ENCODE assay signal across 8 cellular contexts in the genomic region with DNA sequence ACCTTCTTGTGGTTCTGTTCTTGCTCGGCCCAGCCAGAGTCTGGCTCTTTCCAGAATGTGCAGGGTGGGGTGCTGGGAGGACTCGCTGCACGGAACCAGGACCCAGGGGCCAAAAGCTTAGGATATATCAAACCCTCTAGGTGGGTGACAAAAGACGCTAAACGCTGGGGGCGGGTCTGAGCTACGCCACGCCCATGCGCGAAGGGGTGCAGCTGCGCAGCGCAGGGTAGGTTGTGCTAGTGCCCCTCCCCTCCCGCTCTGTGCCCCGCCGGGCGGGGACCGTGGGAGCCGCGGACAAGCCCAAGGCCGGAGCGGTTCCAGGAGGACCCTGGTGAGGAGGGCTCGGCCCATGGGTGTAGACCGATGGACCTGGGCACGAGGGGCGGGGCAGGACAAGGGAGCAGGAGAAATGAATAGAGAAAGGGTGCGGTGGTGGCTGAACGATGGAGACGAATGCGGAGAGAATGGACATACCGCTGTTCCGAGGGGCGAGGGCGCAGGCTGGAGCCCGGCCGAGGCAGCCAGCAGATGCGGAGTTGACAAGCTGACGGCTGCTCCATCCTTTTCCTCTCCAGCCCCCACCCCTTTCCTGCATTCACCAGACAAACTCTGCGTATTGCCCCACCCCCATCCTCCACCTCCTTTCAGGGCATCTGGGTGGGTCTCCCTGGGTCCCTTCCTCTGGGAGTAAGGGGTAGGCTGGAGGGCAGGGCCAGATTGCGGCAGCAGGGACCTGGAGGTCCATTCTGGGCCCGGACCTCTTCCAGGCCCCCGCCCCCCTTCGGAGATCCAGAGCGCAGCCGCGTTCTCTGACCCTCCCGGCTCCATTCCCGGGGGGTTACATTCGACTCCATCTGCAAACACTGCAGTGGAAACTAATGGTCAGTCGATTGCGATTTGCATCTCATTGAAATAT. TPM values are rescaled to one million over a fixed set of nuclear protein-coding genes. Genes with fewer than 3 reads are reported as not detected.
A peak's percentile ranks its signal among the peaks of the same experiment; 100 is the strongest.
DNase-seq lines count a peak whose midpoint lies in the region; FAIRE-seq and TF ChIP-seq lines count a peak whose summit lies in the region.

A gene with protein sequence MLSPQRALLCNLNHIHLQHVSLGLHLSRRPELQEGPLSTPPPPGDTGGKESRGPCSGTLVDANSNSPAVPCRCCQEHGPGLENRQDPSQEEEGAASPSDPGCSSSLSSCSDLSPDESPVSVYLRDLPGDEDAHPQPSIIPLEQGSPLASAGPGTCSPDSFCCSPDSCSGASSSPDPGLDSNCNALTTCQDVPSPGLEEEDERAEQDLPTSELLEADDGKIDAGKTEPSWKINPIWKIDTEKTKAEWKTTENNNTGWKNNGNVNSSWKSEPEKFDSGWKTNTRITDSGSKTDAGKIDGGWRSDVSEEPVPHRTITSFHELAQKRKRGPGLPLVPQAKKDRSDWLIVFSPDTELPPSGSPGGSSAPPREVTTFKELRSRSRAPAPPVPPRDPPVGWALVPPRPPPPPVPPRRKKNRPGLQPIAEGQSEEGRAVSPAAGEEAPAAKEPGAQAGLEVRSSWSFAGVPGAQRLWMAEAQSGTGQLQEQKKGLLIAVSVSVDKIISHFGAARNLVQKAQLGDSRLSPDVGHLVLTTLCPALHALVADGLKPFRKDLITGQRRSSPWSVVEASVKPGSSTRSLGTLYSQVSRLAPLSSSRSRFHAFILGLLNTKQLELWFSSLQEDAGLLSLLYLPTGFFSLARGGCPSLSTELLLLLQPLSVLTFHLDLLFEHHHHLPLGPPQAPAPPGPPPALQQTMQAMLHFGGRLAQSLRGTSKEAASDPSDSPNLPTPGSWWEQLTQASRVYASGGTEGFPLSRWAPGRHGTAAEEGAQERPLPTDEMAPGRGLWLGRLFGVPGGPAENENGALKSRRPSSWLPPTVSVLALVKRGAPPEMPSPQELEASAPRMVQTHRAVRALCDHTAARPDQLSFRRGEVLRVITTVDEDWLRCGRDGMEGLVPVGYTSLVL (plus strand): TSS at position 234 of the 916 bp plus-strand sequence. CDS start 880 bp downstream, outside the sequence.

- H3K18ac ChIP-seq in H1 (ENCODE audit: extremely low read depth, low read length): peak within 1 kb of the TSS; percentile 72

- 7% methylated on average over 48 of the region's 50 CpGs; no CpG with 5 or more reads in 1 of the 2 experiments for WGBS in H1 (ENCODE audit: extremely low coverage in 1 of 2, insufficient coverage in 1 of 2, insufficient read length in 1 of 2, insufficient replicate concordance in 2 of 2, low coverage in 1 of 2, low lambda C conversion rate in 2 of 2, missing lambda C conversion rate in 1 of 2), 2 experiments

- no peak for TF ChIP-seq RAD21 in H1 (IDR thresholded peaks at IDR 0.05 in 1 of 2, conservative IDR thresholded peaks at IDR 0.05 in 1 of 2; ENCODE audit: low read depth in 2 of 2, low read length in 2 of 2)

- no peak for TF ChIP-seq EP300 in H1 (IDR thresholded peaks at IDR 0.05; ENCODE audit: borderline replicate concordance in 1 of 2, low read depth in 2 of 2, low read length in 2 of 2)

- H2BK120ac ChIP-seq in H1 (replicated peaks; ENCODE audit: low read depth, low read length): no peak within 1 kb of the TSS

- DNase-seq in NCI-H2227 (lab: John Stamatoyannopoulos, UW; ENCODE audit: unreplicated experiment) (peak; percentile 94), H1 (ENCODE audit: low read depth in 1 of 2, low spot score in 2 of 2) (peak; percentile 44 to 95), medulla oblongata (ENCODE audit: extremely low spot score) (peak; percentile 67), SIG-M5 treated with dmso at 0.1 percent for 504 hours (lab: John Stamatoyannopoulos, UW; ENCODE audit: unreplicated experiment) (no peak), glomerular visceral epithelial cell (ENCODE audit: extremely low spot score) (no peak)
- peak; percentile 79 for DNase-seq in activated CD8-positive, alpha-beta memory T cell treated with anti-CD3 and anti-CD28 coated beads, Interleukin-2, amount 50 U/mL, for 4 hours
- peak in 2 of 3 experiments; percentile 63 to 79 for DNase-seq in stimulated activated CD4-positive, alpha-beta T cell treated with anti-CD3 and anti-CD28 coated beads, TNF-alpha, amount 100 ng/mL, for 24 hours (ENCODE audit: low read depth in 3 of 3)

- H2BK12ac ChIP-seq in H1 (ENCODE audit: low read depth, low read length): peak within 1 kb of the TSS; percentile 60; the same call in 1 of the 2 replicates

- no peak within 1 kb of the TSS for H4K91ac ChIP-seq in H1 (replicated peaks; ENCODE audit: insufficient read length, low read length)

- no peaks in the 10 kb centered on the region for H3K79me1 ChIP-seq in H1 (ENCODE audit: low read depth, low read length)

- TF ChIP-seq CTCF in DOHH2 (IDR thresholded peaks at IDR 0.05; ENCODE audit: low read depth, low read length, poor library complexity, severe bottlenecking) (no peak), H1 (IDR thresholded peaks at IDR 0.05; ENCODE audit: control extremely low read depth in 1 of 3, insufficient read depth in 1 of 3, low read depth in 1 of 3, low read length in 3 of 3) (peak in 1 of 3 experiments; percentile 8; a peak in 1 of 4 replicates)

- no peak within 1 kb of the TSS for H4K5ac ChIP-seq in H1 (ENCODE audit: insufficient read length, low read depth, low read length)

- 0 out of 2 replicates have a peak, but pooled peaks cover 4% of the 10 kb centered on the region for H4K20me1 ChIP-seq in DOHH2 (ENCODE audit: control insufficient read depth, insufficient read depth, low read depth, low read length)
- H4K20me1 ChIP-seq in H1 (replicated peaks in 1 of 2; ENCODE audit: control insufficient read depth in 1 of 2, insufficient read depth in 2 of 2, low read length in 2 of 2): peaks cover 8 to 18% of the 10 kb centered on the region in 2 experiments

- H3K4me2 ChIP-seq in DOHH2 (ENCODE audit: low read length): peak within 1 kb of the TSS; percentile 47
- H3K4me2 ChIP-seq in H1 (ENCODE audit: insufficient read depth in 1 of 2, low read depth in 2 of 2, low read length in 2 of 2): peak within 1 kb of the TSS; percentile 73 to 97

- H2BK15ac ChIP-seq in H1 (ENCODE audit: low read length): 0 out of 2 replicates have a peak within 1 kb of the TSS, but pooled peaks have one; percentile 29

- POLR2A ChIA-PET in H1 (lab: Charles Lee; ENCODE audit: partially characterized antibody): interaction anchor here (0.6 to 4.6 kb wide), 26 partner anchors 9 to 148 kb away, joined by 3 to 21 read pairs (median 4); partner anchors contain the start of genes CLK2, FDPS, HCN3 and KRTCAP2

- peaks cover 16% of the 10 kb centered on the region; the same call in 1 of the 2 replicates for H3K23me2 ChIP-seq in H1 (ENCODE audit: low read depth, low read length)

- no peaks in the 10 kb centered on the region for H3K27me3 ChIP-seq in DOHH2 (ENCODE audit: control insufficient read depth, low read length)
- peaks cover 0 to 5% (median 3%) of the 10 kb centered on the region in 4 experiments; a peak in 4 of 7 replicates for H3K27me3 ChIP-seq in H1 (replicated peaks in 1 of 4; ENCODE audit: control insufficient read depth in 3 of 4, extremely low read depth in 1 of 4, insufficient read depth in 3 of 4, low read length in 3 of 4)

- no peak within 1 kb of the TSS for H3K23ac ChIP-seq in H1 (ENCODE audit: insufficient read length)

- peaks cover 43% of the 10 kb centered on the region for H3K4me1 ChIP-seq in DOHH2 (ENCODE audit: control insufficient read depth, low read length)
- H3K4me1 ChIP-seq in H1 (replicated peaks in 1 of 4; ENCODE audit: control insufficient read depth in 3 of 4, insufficient read depth in 4 of 4, low read length in 3 of 4): peaks cover 8 to 26% (median 14%) of the 10 kb centered on the region in 4 experiments; a peak in 6 of 7 replicates

- H3K27ac ChIP-seq in DOHH2 (ENCODE audit: low read depth, low read length) (peak within 1 kb of the TSS; percentile 29), H1 (ENCODE audit: low read depth, low read length) (no peak within 1 kb of the TSS)

- 0 out of 2 replicates have a peak within 1 kb of the TSS, but pooled peaks have one; percentile 22 for H4K8ac ChIP-seq in H1 (ENCODE audit: extremely low read depth, insufficient read depth, low read length)

- peak; percentile 81 for FAIRE-seq in H1 (lab: Jason Lieb, UNC)

- H3K14ac ChIP-seq in H1 (ENCODE audit: insufficient read length): no peak within 1 kb of the TSS

- peaks cover 42% of the 10 kb centered on the region for H3K36me3 ChIP-seq in DOHH2 (ENCODE audit: control insufficient read depth, low read length)
- peaks cover 4 to 25% (median 16%) of the 10 kb centered on the region in 4 experiments; a peak in 6 of 8 replicates for H3K36me3 ChIP-seq in H1 (ENCODE audit: control insufficient read depth in 2 of 4, insufficient read depth in 4 of 4, low read length in 3 of 4)

- peak within 1 kb of the TSS in 2 of 4 experiments; percentile 8 to 20; a peak in 3 of 7 replicates for H3K9ac ChIP-seq in H1 (replicated peaks in 1 of 4; ENCODE audit: extremely low read depth in 1 of 4, low read depth in 3 of 4, low read length in 3 of 4)

- H2AFZ ChIP-seq in H1 (ENCODE audit: low read length): no peak within 1 kb of the TSS

- H2BK5ac ChIP-seq in H1 (ENCODE audit: low read depth, low read length): peak within 1 kb of the TSS; percentile 60

- H3K79me2 ChIP-seq in DOHH2 (ENCODE audit: control insufficient read depth, low read length): peaks cover 10% of the 10 kb centered on the region
- H3K79me2 ChIP-seq in H1 (ENCODE audit: control insufficient read depth in 1 of 2, insufficient read depth in 2 of 2, low read length in 2 of 2): peaks cover 0 to 4% of the 10 kb centered on the region in 2 experiments; a peak in 1 of 4 replicates

- H3F3A ChIP-seq in DOHH2 (ENCODE audit: control insufficient read depth, insufficient read depth): peaks cover 35% of the 10 kb centered on the region

- H2AK5ac ChIP-seq in H1 (ENCODE audit: low read depth, low read length): no peak within 1 kb of the TSS; the same call in 1 of the 2 replicates

- H3K9me2 ChIP-seq in DOHH2 (replicated peaks; ENCODE audit: control insufficient read depth, low read length): no peaks in the 10 kb centered on the region

- no peak within 1 kb of the TSS for H3K4ac ChIP-seq in H1 (replicated peaks; ENCODE audit: insufficient read length, low read depth, low read length)

- CTCF ChIA-PET in H1 (lab: Charles Lee; ENCODE audit: partially characterized antibody): interaction anchor here (0.8 to 15.0 kb wide), 14 partner anchors 9 to 128 kb away, joined by 3 to 227 read pairs (median 5); partner anchors contain the start of genes CLK2, ENTREP3, FDPS and HCN3

- no peak within 1 kb of the TSS for H2BK20ac ChIP-seq in H1 (ENCODE audit: low read length)

- H3K4me3 ChIP-seq in DOHH2 (ENCODE audit: low read length) (peak within 1 kb of the TSS; percentile 46), H1 (ENCODE audit: extremely low read depth in 1 of 4, insufficient read depth in 2 of 4, low read depth in 3 of 4, low read length in 4 of 4) (peak within 1 kb of the TSS; percentile 42 to 94 (median 76))

- peak in 1 of 2 experiments; percentile 54; a peak in 1 of 3 replicates for TF ChIP-seq POLR2A in H1 (IDR thresholded peaks at IDR 0.05; ENCODE audit: control extremely low read depth in 1 of 2, low read depth in 2 of 2, low read length in 2 of 2)

- no peak within 1 kb of the TSS for H3K56ac ChIP-seq in H1 (replicated peaks; ENCODE audit: insufficient read length, low read depth, low read length)

- H3K9me3 ChIP-seq in DOHH2 (ENCODE audit: control insufficient read depth, insufficient read depth, low read length) (no peaks in the 10 kb centered on the region), H1 (ENCODE audit: insufficient read depth in 2 of 2, low read depth in 1 of 2, low read length in 1 of 2) (no peaks in the 10 kb centered on the region)

RNA-seq across cellular contexts. Expression of the gene that starts here (rescaled TPM):
- total RNA-seq in H1 (2021; fragmentation: NEBNext Ultra II Directional; extraction: Animal tissue kit (Norgen Biotek cat#: 25700)): 54.6 and 59.8 TPM in 2 replicates
- 90.4 and 117 TPM in 2 replicates for polyA plus RNA-seq in H1 (2011; rRNA removed)
- polyA plus RNA-seq in H1 (2011; cell fraction: cytosol; rRNA removed): 60.0 TPM
- 139 TPM for polyA plus RNA-seq in H1 (2011; cell fraction: nucleus; rRNA removed)
- 50.4 to 55.5 TPM (median 53.0 TPM) in 4 replicates for polyA plus RNA-seq in H1 (2012, experiment 1 of 2)
- 70.8 TPM for polyA plus RNA-seq in H1 (2012, experiment 2 of 2)
- polyA plus RNA-seq in H1 (2013, experiment 1 of 2): 38.0 TPM
- polyA plus RNA-seq in H1 (2013, experiment 2 of 2): 36.9 TPM
- polyA minus RNA-seq in H1 (2011; rRNA and poly(A)+ RNA removed): 26.7 and 34.3 TPM in 2 replicates
- 25.6 TPM for polyA minus RNA-seq in H1 (2011; cell fraction: cytosol; rRNA and poly(A)+ RNA removed)
- polyA minus RNA-seq in H1 (2011; cell fraction: nucleus; rRNA and poly(A)+ RNA removed): 27.8 TPM

Comparison
In these comparisons a context has a peak if more than half of its experiments do, and no peak if none do; other contexts are left out.
1. DNase-seq: peak in NCI-H2227 (single experiment), activated CD8-positive, alpha-beta memory T cell treated with anti-CD3 and anti-CD28 coated beads, Interleukin-2, amount 50 U/mL, for 4 hours (single experiment), H1 (2 of 2), medulla oblongata (single experiment) and stimulated activated CD4-positive, alpha-beta T cell treated with anti-CD3 and anti-CD28 coated beads, TNF-alpha, amount 100 ng/mL, for 24 hours (2 of 3); none in SIG-M5 treated with dmso at 0.1 percent for 504 hours (single experiment) and glomerular visceral epithelial cell (single experiment).